In genomic region chr11:119907122-119907933, GRCh38 we compare ENCODE assay signal across 16 cellular contexts.
DNase-seq lines count a peak whose midpoint lies in the region; ATAC-seq, FAIRE-seq and TF ChIP-seq lines count a peak whose summit lies in the region.
"Had no signal": no experiment of that assay in that cellular context is flagged by ENCODE, and none has a peak within 500 bp of the region (broad histone marks: within the 10 kb centered on the region; RNA-seq: fewer than 3 reads in every experiment).

No MANE protein-coding gene starts in this region.

- CTCF ChIA-PET in CD4-positive, alpha-beta memory T cell (lab: Charles Lee; ENCODE audit: partially characterized antibody), result no interaction called here

- no peak overlapping the region for H3K4me3 ChIP-seq in Peyer's patch
- peak overlapping the region in 1 of 2 donors; percentile 4 for H3K4me3 ChIP-seq in small intestine (ENCODE audit: low read depth in 1 of 2, low read length in 2 of 2)
- no peak overlapping the region for H3K4me3 ChIP-seq in CD4-positive, alpha-beta memory T cell (ENCODE audit: low read length in 2 of 2)
- H3K4me3 ChIP-seq in GM23248, result no peak overlapping the region
- H3K4me3 ChIP-seq: coronary artery, thyroid gland had no signal

- intact Hi-C loops in CD4-positive, alpha-beta memory T cell (cut with micrococcal nuclease), result no loop called here

- no peaks in the 10 kb centered on the region for H3K36me3 Mint-ChIP-seq in CD4-positive, alpha-beta memory T cell
- H3K36me3 Mint-ChIP-seq: activated CD4-positive, alpha-beta memory T cell treated with anti-CD3 and anti-CD28 coated beads for 36 hours; IgD-negative memory B cell had no signal

- H3K27me3 ChIP-seq in Peyer's patch (no peaks in the 10 kb centered on the region), small intestine (ENCODE audit: control insufficient read depth in 2 of 2, insufficient read depth in 2 of 2, low read length in 2 of 2) (no peaks in the 10 kb centered on the region), GM23248 (replicated peaks; ENCODE audit: insufficient read depth) (peaks cover 51% of the 10 kb centered on the region)
- H3K27me3 ChIP-seq in CD4-positive, alpha-beta memory T cell (ENCODE audit: insufficient read depth, low read length), result no peaks in the 10 kb centered on the region
- H3K27me3 ChIP-seq: thyroid gland had no signal

- no peaks in the 10 kb centered on the region for H4K20me1 ChIP-seq in GM23248 (ENCODE audit: insufficient read depth)

- peak; percentile 89 for ATAC-seq in left lobe of liver
- ATAC-seq: activated T-helper 17 cell treated with anti-CD3 and anti-CD28 coated beads, Interleukin-2, amount 50 U/mL, for 72 hours had no signal

- no peaks in the 10 kb centered on the region for H3K79me2 ChIP-seq in GM23248 (ENCODE audit: insufficient read depth)
- H3K79me2 ChIP-seq: parathyroid adenoma had no signal

- H3K9me3 ChIP-seq in Peyer's patch (no peaks in the 10 kb centered on the region), small intestine (ENCODE audit: control insufficient read depth, low read depth) (no peaks in the 10 kb centered on the region), GM23248 (ENCODE audit: low read depth) (no peaks in the 10 kb centered on the region)
- H3K9me3 ChIP-seq in CD4-positive, alpha-beta memory T cell (ENCODE audit: control insufficient read depth in 1 of 2, low read length in 2 of 2), result no peaks in the 10 kb centered on the region
- H3K9me3 ChIP-seq: thyroid gland had no signal

- DNase-seq in G401 (ENCODE audit: low spot score) (peak; percentile 93), Peyer's patch (peak in 1 of 3 donors; percentile 65), left lobe of liver (ENCODE audit: low spot score) (peak; percentile 87), small intestine (peak; percentile 97), NCI-H1105 (lab: John Stamatoyannopoulos, UW) (no peak), GM23248 (no peak)
- no peak for DNase-seq in CD4-positive, alpha-beta memory T cell
- DNase-seq: activated CD4-positive, alpha-beta memory T cell treated with anti-CD3 and anti-CD28 coated beads for 36 hours; amniotic stem cell; NCI-H774; thyroid gland had no signal

- no peak overlapping the region for H3K4me2 ChIP-seq in GM23248 (ENCODE audit: unreplicated experiment)

- WGBS in small intestine, 3 donors, result 17 to 58% (median 26%) methylated on average over 12 of the region's 12 CpGs
- WGBS in GM23248 (ENCODE audit: low coverage in 1 of 2, low lambda C conversion rate in 2 of 2, missing lambda C conversion rate in 2 of 2), 2 experiments, result 50 to 52% methylated on average over 12 of the region's 12 CpGs

- POLR2A ChIA-PET in CD4-positive, alpha-beta memory T cell (lab: Charles Lee; ENCODE audit: partially characterized antibody), result no interaction called here

- TF ChIP-seq POLR2A in Peyer's patch (IDR thresholded peaks at IDR 0.05), result no peak

- H3K4me3 Mint-ChIP-seq in CD4-positive, alpha-beta memory T cell, result no peak overlapping the region
- H3K4me3 Mint-ChIP-seq: activated CD4-positive, alpha-beta memory T cell treated with anti-CD3 and anti-CD28 coated beads for 36 hours; activated T-helper 17 cell treated with anti-CD3 and anti-CD28 coated beads, Interleukin-2, amount 50 U/mL, for 72 hours had no signal

- H3K9me2 ChIP-seq in GM23248 (ENCODE audit: insufficient read depth), result no peaks in the 10 kb centered on the region

- no peak overlapping the region for H3K27ac Mint-ChIP-seq in CD4-positive, alpha-beta memory T cell
- H3K27ac Mint-ChIP-seq: activated CD4-positive, alpha-beta memory T cell treated with anti-CD3 and anti-CD28 coated beads for 36 hours; activated T-helper 17 cell treated with anti-CD3 and anti-CD28 coated beads, Interleukin-2, amount 50 U/mL, for 72 hours; IgD-negative memory B cell had no signal

- H3K9me3 Mint-ChIP-seq in CD4-positive, alpha-beta memory T cell, result no peaks in the 10 kb centered on the region
- H3K9me3 Mint-ChIP-seq: activated CD4-positive, alpha-beta memory T cell treated with anti-CD3 and anti-CD28 coated beads for 36 hours; activated T-helper 17 cell treated with anti-CD3 and anti-CD28 coated beads, Interleukin-2, amount 50 U/mL, for 72 hours had no signal

- no peaks in the 10 kb centered on the region for H3K4me1 Mint-ChIP-seq in CD4-positive, alpha-beta memory T cell
- H3K4me1 Mint-ChIP-seq: activated T-helper 17 cell treated with anti-CD3 and anti-CD28 coated beads, Interleukin-2, amount 50 U/mL, for 72 hours had no signal

- H2AFZ ChIP-seq in GM23248, result no peak overlapping the region
- H2AFZ ChIP-seq: parathyroid adenoma had no signal

- H3K36me3 ChIP-seq in Peyer's patch, result no peaks in the 10 kb centered on the region
- no peaks in the 10 kb centered on the region for H3K36me3 ChIP-seq in small intestine (ENCODE audit: control insufficient read depth in 2 of 2, insufficient read depth in 2 of 2, low read length in 2 of 2)
- H3K36me3 ChIP-seq in CD4-positive, alpha-beta memory T cell (ENCODE audit: insufficient read depth, low read length), result no peaks in the 10 kb centered on the region
- H3K36me3 ChIP-seq in GM23248 (ENCODE audit: low read depth), result no peaks in the 10 kb centered on the region
- H3K36me3 ChIP-seq: thyroid gland had no signal

- peak overlapping the region in 3 of 4 donors; percentile 62 to 78 (median 66) for H3K27ac ChIP-seq in Peyer's patch
- peak overlapping the region; percentile 74 to 93 for H3K27ac ChIP-seq in small intestine (ENCODE audit: low read depth in 1 of 2, low read length in 1 of 2)
- H3K27ac ChIP-seq in CD4-positive, alpha-beta memory T cell (ENCODE audit: low read depth, low read length), result no peak overlapping the region
- no peak overlapping the region for H3K27ac ChIP-seq in GM23248
- H3K27ac ChIP-seq: coronary artery, parathyroid adenoma, thyroid gland had no signal

- FAIRE-seq in small intestine (lab: Jason Lieb, UNC), result no peak
- FAIRE-seq: GM19239 had no signal

- H3K4me1 ChIP-seq in Peyer's patch (peaks cover 0 to 35% (median 4%) of the 10 kb centered on the region in 4 donors), small intestine (ENCODE audit: control insufficient read depth in 2 of 2, insufficient read depth in 1 of 2, low read depth in 1 of 2, low read length in 1 of 2) (peaks cover 0 to 20% of the 10 kb centered on the region in 2 donors), GM23248 (ENCODE audit: insufficient read depth) (no peaks in the 10 kb centered on the region)
- H3K4me1 ChIP-seq in CD4-positive, alpha-beta memory T cell (ENCODE audit: insufficient read depth, low read length), result no peaks in the 10 kb centered on the region
- H3K4me1 ChIP-seq: parathyroid adenoma, thyroid gland had no signal

- H3F3A ChIP-seq in GM23248 (ENCODE audit: insufficient read depth), result no peaks in the 10 kb centered on the region

- H3K27me3 Mint-ChIP-seq in CD4-positive, alpha-beta memory T cell, result peaks cover 5 to 17% of the 10 kb centered on the region in 2 donors

- no peak for TF ChIP-seq CTCF in Peyer's patch (IDR thresholded peaks at IDR 0.05)

- H3K9ac ChIP-seq in GM23248, result no peak overlapping the region
- H3K9ac ChIP-seq: parathyroid adenoma had no signal

- in situ Hi-C loops in G401 (cut with HindIII; ENCODE audit: low sequenced_read_pairs), result no loop called here
- in situ Hi-C loops in GM23248 (cut with MboI), result no loop called here

Comparison
In these comparisons a context has a peak if more than half of its experiments do, and no peak if none do; other contexts are left out.
1. DNase-seq: peak in G401 (single experiment), left lobe of liver (single experiment) and small intestine (single experiment); none in NCI-H1105 (single experiment), CD4-positive, alpha-beta memory T cell (0 of 5) and GM23248 (single experiment).
2. H3K27ac ChIP-seq: peak in Peyer's patch (3 of 4) and small intestine (2 of 2); none in CD4-positive, alpha-beta memory T cell (single experiment) and GM23248 (single experiment).